Comparison of ENCODE assay signal across 10 cellular contexts in genomic region chr2:226758886-226759660, GRCh38. TPM values are rescaled to one million over a fixed set of nuclear protein-coding genes. Genes with fewer than 3 reads are reported as not detected.
DNase-seq lines count a peak whose midpoint lies in the region; ATAC-seq and TF ChIP-seq lines count a peak whose summit lies in the region.
"Had no signal": no experiment of that assay in that cellular context is flagged by ENCODE, and none has a peak within 500 bp of the region (broad histone marks: within the 10 kb centered on the region; RNA-seq: fewer than 3 reads in every experiment).

No MANE protein-coding gene starts in this region.

- POLR2A ChIA-PET in WTC11 (lab: Charles Lee): no interaction called here

- no peak overlapping the region for H2AFZ ChIP-seq in GM23248

- H3K27me3 Mint-ChIP-seq in WTC11 (ENCODE audit: low read depth): no peaks in the 10 kb centered on the region
- H3K27me3 Mint-ChIP-seq: activated CD8-positive, alpha-beta T cell treated with anti-CD3 and anti-CD28 coated beads for 36 hours had no signal

- no peak overlapping the region for H3K9ac ChIP-seq in GM23248

- CTCF ChIA-PET in WTC11 (lab: Charles Lee): interaction anchor here (1.0 kb wide), 1 partner anchor 8 kb away, joined by 4 read pairs; no protein-coding TSS in a partner anchor

- peaks cover 39% of the 10 kb centered on the region for H3K4me1 Mint-ChIP-seq in WTC11

- no peaks in the 10 kb centered on the region for H3K9me2 ChIP-seq in GM23248 (ENCODE audit: insufficient read depth)

- in situ Hi-C loops in GM23248 (cut with MboI): no loop called here

- no peak for TF ChIP-seq POLR2A in heart left ventricle (IDR thresholded peaks at IDR 0.05)

- H3K4me3 ChIP-seq in GM23248 (no peak overlapping the region), heart left ventricle (peak overlapping the region in 1 of 12 donors; percentile 25)
- H3K4me3 ChIP-seq: upper lobe of left lung had no signal

- WGBS in GM23248 (ENCODE audit: low coverage in 1 of 2, low lambda C conversion rate in 2 of 2, missing lambda C conversion rate in 2 of 2), 2 experiments: 19 to 21% methylated on average over 3 of the region's 3 CpGs
- 22 to 34% (median 30%) methylated on average over 3 of the region's 3 CpGs for WGBS in heart left ventricle, 4 donors

- H3K4me2 ChIP-seq in GM23248 (ENCODE audit: unreplicated experiment): peak overlapping the region; percentile 34

- H3K27me3 ChIP-seq in GM23248 (replicated peaks; ENCODE audit: insufficient read depth): no peaks in the 10 kb centered on the region
- no peaks in the 10 kb centered on the region for H3K27me3 ChIP-seq in heart left ventricle
- H3K27me3 ChIP-seq: upper lobe of left lung had no signal

- H3K9me3 ChIP-seq in GM23248 (ENCODE audit: low read depth): no peaks in the 10 kb centered on the region
- peaks cover 0 to 4% (median 0%) of the 10 kb centered on the region in 12 donors for H3K9me3 ChIP-seq in heart left ventricle
- H3K9me3 ChIP-seq: upper lobe of left lung had no signal

- H3K79me2 ChIP-seq in GM23248 (ENCODE audit: insufficient read depth): peaks cover 92% of the 10 kb centered on the region

- no peak for TF ChIP-seq CTCF in WTC11 (IDR thresholded peaks at IDR 0.05)
- TF ChIP-seq CTCF in heart left ventricle (IDR thresholded peaks at IDR 0.05): no peak

- ATAC-seq in WTC11 (no peak), heart left ventricle (peak in 3 of 4 donors; percentile 56 to 75 (median 71)), GM21381 (IDR thresholded peaks at IDR 0.05; ENCODE audit: unreplicated experiment) (no peak), HG03520 (IDR thresholded peaks at IDR 0.05; ENCODE audit: unreplicated experiment) (no peak), HG02884 (IDR thresholded peaks at IDR 0.05; ENCODE audit: unreplicated experiment) (no peak)
- ATAC-seq: activated CD8-positive, alpha-beta T cell treated with anti-CD3 and anti-CD28 coated beads for 36 hours had no signal

- peaks cover 64% of the 10 kb centered on the region for H3K4me1 ChIP-seq in GM23248 (ENCODE audit: insufficient read depth)
- peaks cover 3 to 79% (median 41%) of the 10 kb centered on the region in 12 donors for H3K4me1 ChIP-seq in heart left ventricle

- intact Hi-C loops in heart left ventricle (cut with DNase I): loop anchor here in 3 of 10 donors (2.0 to 5.0 kb wide), 2 partner anchors 16 to 33 kb away; no protein-coding TSS in a partner anchor

- H3K27ac ChIP-seq in GM23248 (peak overlapping the region; percentile 43), heart left ventricle (peak overlapping the region; percentile 5 to 81 (median 57))

- H3K9me3 Mint-ChIP-seq in WTC11: no peaks in the 10 kb centered on the region
- H3K9me3 Mint-ChIP-seq: activated CD8-positive, alpha-beta T cell treated with anti-CD3 and anti-CD28 coated beads for 36 hours had no signal

- DNase-seq in GM23248: peak; percentile 83
- no peak for DNase-seq in WTC11 (ENCODE audit: low spot score)
- no peak for DNase-seq in heart left ventricle
- peak; percentile 61 for DNase-seq in smooth muscle cell of the brain vasculature (ENCODE audit: low read depth, low spot score)
- no peak for DNase-seq in NOMO-1 (lab: John Stamatoyannopoulos, UW; ENCODE audit: unreplicated experiment in 2 of 2)
- DNase-seq: activated CD8-positive, alpha-beta T cell treated with anti-CD3 and anti-CD28 coated beads for 36 hours; upper lobe of left lung had no signal

- peaks cover 41% of the 10 kb centered on the region for H3F3A ChIP-seq in GM23248 (ENCODE audit: insufficient read depth)

- no peaks in the 10 kb centered on the region; the same call in 1 of the 2 replicates for H4K20me1 ChIP-seq in GM23248 (ENCODE audit: insufficient read depth)

- H3K36me3 Mint-ChIP-seq in WTC11: peaks cover 2% of the 10 kb centered on the region

- 0 out of 2 replicates have a peak overlapping the region, but pooled peaks have one; percentile 41 for H3K27ac Mint-ChIP-seq in WTC11
- H3K27ac Mint-ChIP-seq: activated CD8-positive, alpha-beta T cell treated with anti-CD3 and anti-CD28 coated beads for 36 hours had no signal

- H3K36me3 ChIP-seq in GM23248 (ENCODE audit: low read depth): no peaks in the 10 kb centered on the region
- H3K36me3 ChIP-seq in heart left ventricle: no peaks in the 10 kb centered on the region
- H3K36me3 ChIP-seq: upper lobe of left lung had no signal

- no peak overlapping the region for H3K4me3 Mint-ChIP-seq in WTC11
- H3K4me3 Mint-ChIP-seq: activated CD8-positive, alpha-beta T cell treated with anti-CD3 and anti-CD28 coated beads for 36 hours had no signal

TF ChIP-seq in WTC11, 78 proteins besides CTCF, POLR2A, EP300 and RAD21 (continues in another document):
- TF ChIP-seq HMGA2 (CRISPR knock-in tag; IDR thresholded peaks at IDR 0.05) (no peak), ZNF425 (CRISPR knock-in tag; conservative IDR thresholded peaks at IDR 0.05) (no peak), NFATC4 (CRISPR knock-in tag; IDR thresholded peaks at IDR 0.05) (no peak), SMAD3 (CRISPR knock-in tag; IDR thresholded peaks at IDR 0.05; ENCODE audit: borderline replicate concordance) (no peak), E2F1 (CRISPR knock-in tag; IDR thresholded peaks at IDR 0.05) (no peak), TP53 (CRISPR knock-in tag; IDR thresholded peaks at IDR 0.05) (no peak), TEAD1 (CRISPR knock-in tag; IDR thresholded peaks at IDR 0.05) (no peak), MAX (CRISPR knock-in tag; IDR thresholded peaks at IDR 0.05) (no peak), ZNF532 (CRISPR knock-in tag; IDR thresholded peaks at IDR 0.05; ENCODE audit: borderline replicate concordance) (no peak), SP1 (CRISPR knock-in tag; conservative IDR thresholded peaks at IDR 0.05) (no peak), MYBL2 (CRISPR knock-in tag; IDR thresholded peaks at IDR 0.05) (no peak)

RNA-seq across cellular contexts. Expression of gene IRS1, which starts 40.5 kb away (rescaled TPM):
- 18.8 TPM in 2 replicates for total RNA-seq in GM23248 (2014; rRNA removed; shearing (Covaris generic))
- polyA plus RNA-seq in GM23248 (2016; fragmentation: Nextera tagmentation; extraction: Ambion mirVana) (8.4 and 9.1 TPM in 2 replicates), heart left ventricle (1 to 10 TPM; 5.0 to 6.5 TPM)
- total RNA-seq in WTC11 (2021) (18.2 to 22.9 TPM (median 18.6 TPM) in 3 replicates), heart left ventricle (10 to 100 TPM; 13.4 to 45.8 (median 16.8) TPM)

Comparison
In these comparisons a context has a peak if more than half of its experiments do, and no peak if none do; other contexts are left out.
1. DNase-seq: peak in GM23248 (single experiment) and smooth muscle cell of the brain vasculature (single experiment); none in WTC11 (single experiment), heart left ventricle (0 of 5) and NOMO-1 (0 of 2).
2. ATAC-seq: peak in heart left ventricle (3 of 4); none in WTC11 (single experiment), GM21381 (single experiment), HG03520 (single experiment) and HG02884 (single experiment).